Comparison of ENCODE assay signal across 8 cellular contexts in the genomic region with DNA sequence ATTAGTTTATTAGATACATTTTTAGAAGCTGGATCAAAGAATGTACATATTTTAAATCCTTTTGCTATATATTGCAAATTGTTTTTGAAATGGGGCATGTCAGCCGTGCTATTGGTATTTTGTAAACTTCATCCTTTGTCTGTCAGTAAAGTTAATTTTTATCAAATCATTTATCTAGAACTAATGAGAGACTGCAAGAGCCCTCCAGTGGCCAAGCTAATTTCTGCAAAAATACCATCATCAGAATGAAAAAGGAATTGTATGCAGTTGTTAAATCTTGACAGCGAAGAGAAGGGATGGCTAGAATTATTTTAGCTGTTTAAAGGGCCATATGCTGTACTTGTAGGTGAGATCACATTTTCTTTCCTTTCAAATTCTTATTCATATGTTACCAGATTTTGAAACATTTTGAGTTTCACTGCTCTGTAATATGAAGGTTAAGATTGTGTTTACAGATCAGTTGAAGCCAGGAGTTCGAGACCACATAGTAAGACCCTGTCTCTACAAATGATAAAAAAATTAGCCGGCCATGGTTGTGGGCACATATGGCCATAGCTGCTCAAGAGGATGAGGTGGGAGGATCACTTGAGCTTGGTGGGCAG. TPM values are rescaled to one million over a fixed set of nuclear protein-coding genes. Genes with fewer than 3 reads are reported as not detected.
DNase-seq lines count a peak whose midpoint lies in the region; ATAC-seq, FAIRE-seq and TF ChIP-seq lines count a peak whose summit lies in the region.

No MANE protein-coding gene starts in this region.

- no peaks in the 10 kb centered on the region for H3K36me3 Mint-ChIP-seq in activated CD4-positive, alpha-beta T cell treated with anti-CD3 and anti-CD28 coated beads, Interleukin-2, amount 10 ng/mL, durations not matched to agents 7 days and 5 days (ENCODE audit: low read depth)

- peak; percentile 66 for TF ChIP-seq CTCF in BE2C (IDR thresholded peaks at IDR 0.05; ENCODE audit: low read depth, low read length)

- H3K36me3 ChIP-seq in BE2C = no peaks in the 10 kb centered on the region

- in situ Hi-C loops in G401 (cut with HindIII; ENCODE audit: low sequenced_read_pairs) = no loop called here

- CTCF ChIA-PET in activated CD4-positive, alpha-beta T cell treated with anti-CD3 and anti-CD28 coated beads, Interleukin-2, amount 10 ng/mL, durations not matched to agents 7 days and 5 days (lab: Charles Lee) = interaction anchor here (0.6 to 0.9 kb wide), 3 partner anchors 21 to 101 kb away, joined by 3 to 4 read pairs (median 3); no protein-coding TSS in a partner anchor

- H3K9me3 ChIP-seq in BE2C = no peaks in the 10 kb centered on the region

- ATAC-seq in SK-N-SH treated with all-trans-retinoic acid at 6 μM for 48 hours (peak; percentile 33; the same call in 1 of the 3 replicates), HG03378 (IDR thresholded peaks at IDR 0.05; ENCODE audit: unreplicated experiment) (no peak)

- no peak overlapping the region for H3K4me3 ChIP-seq in BE2C (ENCODE audit: low read depth, low read length)

- no peaks in the 10 kb centered on the region for H3K4me1 Mint-ChIP-seq in activated CD4-positive, alpha-beta T cell treated with anti-CD3 and anti-CD28 coated beads, Interleukin-2, amount 10 ng/mL, durations not matched to agents 7 days and 5 days

- H3K4me1 ChIP-seq in BE2C = no peaks in the 10 kb centered on the region

- POLR2A ChIA-PET in activated CD4-positive, alpha-beta T cell treated with anti-CD3 and anti-CD28 coated beads, Interleukin-2, amount 10 ng/mL, durations not matched to agents 7 days and 5 days (lab: Charles Lee) = no interaction called here

- DNase-seq in BE2C (no peak), HTR-8/SVneo (ENCODE audit: insufficient read length, low spot score) (peak; percentile 31), G401 (ENCODE audit: low spot score) (no peak), hepatic stellate cell (ENCODE audit: low spot score) (no peak)
- DNase-seq in activated CD4-positive, alpha-beta T cell treated with anti-CD3 and anti-CD28 coated beads, Interleukin-2, amount 10 ng/mL, durations not matched to agents 7 days and 5 days = no peak

- H3K27me3 Mint-ChIP-seq in activated CD4-positive, alpha-beta T cell treated with anti-CD3 and anti-CD28 coated beads, Interleukin-2, amount 10 ng/mL, durations not matched to agents 7 days and 5 days = peaks cover 4% of the 10 kb centered on the region

- H3K27me3 ChIP-seq in BE2C = no peaks in the 10 kb centered on the region

- H3K27ac Mint-ChIP-seq in activated CD4-positive, alpha-beta T cell treated with anti-CD3 and anti-CD28 coated beads, Interleukin-2, amount 10 ng/mL, durations not matched to agents 7 days and 5 days = no peak overlapping the region

- H3K4me3 Mint-ChIP-seq in activated CD4-positive, alpha-beta T cell treated with anti-CD3 and anti-CD28 coated beads, Interleukin-2, amount 10 ng/mL, durations not matched to agents 7 days and 5 days = no peak overlapping the region

- FAIRE-seq in HTR-8/SVneo (lab: Jason Lieb, UNC) = no peak
- peak; percentile 76 for FAIRE-seq in islet of Langerhans (lab: Jason Lieb, UNC)

- no peaks in the 10 kb centered on the region for H3K9me3 Mint-ChIP-seq in activated CD4-positive, alpha-beta T cell treated with anti-CD3 and anti-CD28 coated beads, Interleukin-2, amount 10 ng/mL, durations not matched to agents 7 days and 5 days

TF ChIP-seq in SK-N-SH treated with all-trans-retinoic acid at 6 μM for 48 hours, 23 proteins besides CTCF, POLR2A, EP300 and RAD21:
- TF ChIP-seq SNAI2 (CRISPR knock-in tag; IDR thresholded peaks at IDR 0.05) (no peak), PPARA (CRISPR knock-in tag; IDR thresholded peaks at IDR 0.05; ENCODE audit: borderline replicate concordance) (no peak), ZNF70 (CRISPR knock-in tag; IDR thresholded peaks at IDR 0.05) (no peak), ARNTL (CRISPR knock-in tag; IDR thresholded peaks at IDR 0.05; ENCODE audit: borderline replicate concordance, low read depth) (no peak), CSRNP3 (CRISPR knock-in tag; IDR thresholded peaks at IDR 0.05) (no peak), BACH2 (CRISPR knock-in tag; IDR thresholded peaks at IDR 0.05; ENCODE audit: borderline replicate concordance) (no peak), CSDC2 (CRISPR knock-in tag; IDR thresholded peaks at IDR 0.05) (no peak), ZNF565 (CRISPR knock-in tag; conservative IDR thresholded peaks at IDR 0.05; ENCODE audit: low read depth) (no peak), TOX (CRISPR knock-in tag; IDR thresholded peaks at IDR 0.05; ENCODE audit: borderline replicate concordance) (no peak), TSHZ2 (CRISPR knock-in tag; IDR thresholded peaks at IDR 0.05) (no peak)
- TF ChIP-seq, protein P1, sequence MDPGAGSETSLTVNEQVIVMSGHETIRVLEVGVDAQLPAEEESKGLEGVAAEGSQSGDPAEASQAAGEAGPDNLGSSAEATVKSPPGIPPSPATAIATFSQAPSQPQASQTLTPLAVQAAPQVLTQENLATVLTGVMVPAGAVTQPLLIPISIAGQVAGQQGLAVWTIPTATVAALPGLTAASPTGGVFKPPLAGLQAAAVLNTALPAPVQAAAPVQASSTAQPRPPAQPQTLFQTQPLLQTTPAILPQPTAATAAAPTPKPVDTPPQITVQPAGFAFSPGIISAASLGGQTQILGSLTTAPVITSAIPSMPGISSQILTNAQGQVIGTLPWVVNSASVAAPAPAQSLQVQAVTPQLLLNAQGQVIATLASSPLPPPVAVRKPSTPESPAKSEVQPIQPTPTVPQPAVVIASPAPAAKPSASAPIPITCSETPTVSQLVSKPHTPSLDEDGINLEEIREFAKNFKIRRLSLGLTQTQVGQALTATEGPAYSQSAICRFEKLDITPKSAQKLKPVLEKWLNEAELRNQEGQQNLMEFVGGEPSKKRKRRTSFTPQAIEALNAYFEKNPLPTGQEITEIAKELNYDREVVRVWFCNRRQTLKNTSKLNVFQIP (CRISPR knock-in tag; IDR thresholded peaks at IDR 0.05; ENCODE audit: borderline replicate concordance, low read depth) = no peak

RNA-seq across cellular contexts. Expression of gene CLDN11, which starts 8.1 kb away (rescaled TPM):
- not detected for polyA plus RNA-seq in BE2C (2012; ENCODE audit: insufficient read depth, insufficient read length, low read depth)
- 3.3 and 4.2 TPM in 2 replicates for total RNA-seq in G401 (2014; rRNA removed; shearing (Covaris generic))
- total RNA-seq in activated CD4-positive, alpha-beta T cell treated with anti-CD3 and anti-CD28 coated beads, Interleukin-2, amount 10 ng/mL, durations not matched to agents 7 days and 5 days = not detected

RNA-seq across cellular contexts. Expression of gene SKIL, which starts 53.0 kb away (rescaled TPM):
- polyA plus RNA-seq in BE2C (2012; ENCODE audit: insufficient read depth, insufficient read length, low read depth) = 11.9 TPM
- total RNA-seq in G401 (2014; rRNA removed; shearing (Covaris generic)) = 58.7 and 60.1 TPM in 2 replicates
- total RNA-seq in activated CD4-positive, alpha-beta T cell treated with anti-CD3 and anti-CD28 coated beads, Interleukin-2, amount 10 ng/mL, durations not matched to agents 7 days and 5 days = 10 to 100 TPM; 15.9 to 19.1 TPM
